ENCODE assay signal across 24 cellular contexts in genomic region chrX:153801646-153802045, GRCh38. TPM values are rescaled to one million over a fixed set of nuclear protein-coding genes. Genes with fewer than 3 reads are reported as not detected.
"Had no signal": no experiment of that assay in that cellular context is flagged by ENCODE, and none has a peak within 500 bp of the region (broad histone marks: within the 10 kb centered on the region; RNA-seq: fewer than 3 reads in every experiment).

No MANE protein-coding gene starts in this region.

- ATAC-seq: activated CD8-positive, alpha-beta T cell treated with anti-CD3 and anti-CD28 coated beads, Interleukin-2, amount 10 ng/mL, durations not matched to agents 7 days and 5 days; activated naive CD8-positive, alpha-beta T cell treated with anti-CD3 and anti-CD28 coated beads, Interleukin-2, amount 50 U/mL, for 24 hours; body of pancreas; gastroesophageal sphincter; heart left ventricle; left cardiac atrium; natural killer cell had no signal

- H3K4me1 ChIP-seq: heart left ventricle, prostate gland had no signal

- DNase-seq: activated CD4-positive, alpha-beta T cell treated with anti-CD3 and anti-CD28 coated beads for 1 hour; activated CD4-positive, alpha-beta T cell treated with anti-CD3 and anti-CD28 coated beads, Interleukin-2, amount 50 U/mL, for 1 hour; activated CD8-positive, alpha-beta T cell treated with anti-CD3 and anti-CD28 coated beads, Interleukin-2, amount 10 ng/mL, durations not matched to agents 7 days and 5 days; activated gamma-delta T cell; activated naive CD4-positive, alpha-beta T cell treated with anti-CD3 and anti-CD28 coated beads, Interleukin-2, amount 50 U/mL, for 16 hours; activated naive CD8-positive, alpha-beta T cell treated with anti-CD3 and anti-CD28 coated beads, Interleukin-2, amount 50 U/mL, for 24 hours; body of pancreas; heart left ventricle; left cardiac atrium; midbrain; natural killer cell; ovary; spleen; stimulated activated CD4-positive, alpha-beta T cell treated with anti-CD3 and anti-CD28 coated beads, Interleukin-4, amount 100 ng/mL, for 1 hour; stimulated activated naive CD4-positive, alpha-beta T cell treated with Interleukin-2 at 50 U/mL for 16 hours; T-helper 9 cell had no signal

- H3K4me3 ChIP-seq: body of pancreas, cardiac muscle cell, gastroesophageal sphincter, heart left ventricle, ovary, prostate gland, spleen, thoracic aorta had no signal

- H3K27ac ChIP-seq: body of pancreas, cardiac muscle cell, epithelial cell of prostate, gastroesophageal sphincter, heart left ventricle, ovary, prostate gland, spleen, thoracic aorta had no signal

- H3K27me3 ChIP-seq: body of pancreas, cardiac muscle cell, gastroesophageal sphincter, heart left ventricle, ovary had no signal

- H3K36me3 ChIP-seq: cardiac muscle cell, ovary, prostate gland had no signal

- H3K9me3 ChIP-seq: body of pancreas, gastroesophageal sphincter, ovary, prostate gland, thoracic aorta had no signal

- FAIRE-seq: islet of Langerhans had no signal

RNA-seq across cellular contexts. Expression of gene SRPK3, which starts 20.8 kb away (rescaled TPM):
- total RNA-seq: activated CD8-positive, alpha-beta T cell treated with anti-CD3 and anti-CD28 coated beads, Interleukin-2, amount 10 ng/mL, durations not matched to agents 7 days and 5 days; activated T-helper 1 cell treated with anti-CD3 and anti-CD28 coated beads, Interleukin-12 subunit alpha, Interleukin-12 subunit beta, Interleukin-2, Interleukin-4 antibody, amounts not matched to agents 30 ng/mL and 10 ng/mL and 1 ng/mL, durations not matched to agents 14 hours and 24 hours and 36 hours; body of pancreas; cardiac muscle cell; natural killer cell; spleen had no signal
- polyA plus RNA-seq: liver had no signal
